In genomic region chr5:425714-426113, GRCh38 we compare ENCODE assay signal across 9 cellular contexts. TPM values are rescaled to one million over a fixed set of nuclear protein-coding genes. Genes with fewer than 3 reads are reported as not detected.
A peak's percentile ranks its signal among the peaks of the same experiment; 100 is the strongest.
DNase-seq lines count a peak whose midpoint lies in the region; ATAC-seq and TF ChIP-seq lines count a peak whose summit lies in the region.
"Had no signal": no experiment of that assay in that cellular context is flagged by ENCODE, and none has a peak within 500 bp of the region (broad histone marks: within the 10 kb centered on the region; RNA-seq: fewer than 3 reads in every experiment).

No MANE protein-coding gene starts in this region.

- CTCF ChIA-PET in activated CD4-positive, alpha-beta memory T cell treated with anti-CD3 and anti-CD28 coated beads, Interleukin-2, amount 10 ng/mL, durations not matched to agents 7 days and 5 days (lab: Charles Lee): interaction anchor here (0.7 to 2.5 kb wide), 8 partner anchors 13 to 238 kb away, joined by 3 to 22 read pairs (median 4); no protein-coding TSS in a partner anchor

- no peak overlapping the region for H4K5ac ChIP-seq in mesendoderm (ENCODE audit: low read length)

- DNase-seq in NCI-H748 (lab: John Stamatoyannopoulos, UW; ENCODE audit: unreplicated experiment) (peak; percentile 65), NCI-H748 treated with DMSO at 0.1 percent for 48 hours (lab: John Stamatoyannopoulos, UW) (no peak), medulla oblongata (ENCODE audit: extremely low spot score) (peak; percentile 26), mesendoderm (no peak), EL (no peak)
- peak; percentile 46 for DNase-seq in activated CD4-positive, alpha-beta memory T cell treated with anti-CD3 and anti-CD28 coated beads, Interleukin-2, amount 10 ng/mL, durations not matched to agents 7 days and 5 days
- no peak for DNase-seq in stimulated activated naive B cell treated with anti-CD40 and anti-IgM and Interleukin-4, amounts not matched to agents 10 μg/mL and 1 μg/mL and 100 μg/mL, for 72 hours

- H3K36me3 ChIP-seq in Loucy (ENCODE audit: insufficient read depth, low read length): no peaks in the 10 kb centered on the region
- H3K36me3 ChIP-seq in mesendoderm (ENCODE audit: control insufficient read depth, insufficient read depth, low read length): no peaks in the 10 kb centered on the region

- peaks cover 23% of the 10 kb centered on the region for H3K4me1 Mint-ChIP-seq in activated CD4-positive, alpha-beta memory T cell treated with anti-CD3 and anti-CD28 coated beads, Interleukin-2, amount 10 ng/mL, durations not matched to agents 7 days and 5 days
- H3K4me1 Mint-ChIP-seq in stimulated activated naive B cell treated with anti-CD40 and anti-IgM and Interleukin-4, amounts not matched to agents 10 μg/mL and 1 μg/mL and 100 μg/mL, for 72 hours: peaks cover 41 to 56% of the 10 kb centered on the region in 2 donors

- H3K4ac ChIP-seq in mesendoderm (ENCODE audit: low read depth, low read length): no peak overlapping the region

- H2BK120ac ChIP-seq in mesendoderm (ENCODE audit: low read depth, low read length): no peak overlapping the region

- no CpG with 5 or more reads among the region's 5 CpGs for WGBS in mesendoderm (ENCODE audit: extremely low coverage, insufficient coverage, low lambda C conversion rate)

- H3K9me3 ChIP-seq in Loucy (ENCODE audit: insufficient read depth, low read depth, low read length): no peaks in the 10 kb centered on the region

- no peaks in the 10 kb centered on the region for H3K79me1 ChIP-seq in mesendoderm (ENCODE audit: low read length)

- peaks cover 12% of the 10 kb centered on the region for H3K36me3 Mint-ChIP-seq in activated CD4-positive, alpha-beta memory T cell treated with anti-CD3 and anti-CD28 coated beads, Interleukin-2, amount 10 ng/mL, durations not matched to agents 7 days and 5 days (ENCODE audit: low read depth)
- peaks cover 71 to 90% of the 10 kb centered on the region in 2 donors for H3K36me3 Mint-ChIP-seq in stimulated activated naive B cell treated with anti-CD40 and anti-IgM and Interleukin-4, amounts not matched to agents 10 μg/mL and 1 μg/mL and 100 μg/mL, for 72 hours

- no peak overlapping the region for H3K23ac ChIP-seq in mesendoderm (ENCODE audit: low read length)

- POLR2A ChIA-PET in activated CD4-positive, alpha-beta memory T cell treated with anti-CD3 and anti-CD28 coated beads, Interleukin-2, amount 10 ng/mL, durations not matched to agents 7 days and 5 days (lab: Charles Lee): interaction anchor here (1.2 kb wide), 2 partner anchors 24 to 154 kb away, joined by 3 to 4 read pairs; partner anchors contain the start of gene PDCD6

- H3K27ac Mint-ChIP-seq in activated CD4-positive, alpha-beta memory T cell treated with anti-CD3 and anti-CD28 coated beads, Interleukin-2, amount 10 ng/mL, durations not matched to agents 7 days and 5 days: no peak overlapping the region
- no peak overlapping the region for H3K27ac Mint-ChIP-seq in stimulated activated naive B cell treated with anti-CD40 and anti-IgM and Interleukin-4, amounts not matched to agents 10 μg/mL and 1 μg/mL and 100 μg/mL, for 72 hours
- H3K27ac Mint-ChIP-seq: B cell had no signal

- H3K9me3 Mint-ChIP-seq in activated CD4-positive, alpha-beta memory T cell treated with anti-CD3 and anti-CD28 coated beads, Interleukin-2, amount 10 ng/mL, durations not matched to agents 7 days and 5 days: no peaks in the 10 kb centered on the region
- peaks cover 7 to 11% of the 10 kb centered on the region in 2 donors for H3K9me3 Mint-ChIP-seq in stimulated activated naive B cell treated with anti-CD40 and anti-IgM and Interleukin-4, amounts not matched to agents 10 μg/mL and 1 μg/mL and 100 μg/mL, for 72 hours

- H3K4me2 ChIP-seq in Loucy (ENCODE audit: low read depth, low read length, poor library complexity, severe bottlenecking): no peak overlapping the region
- no peak overlapping the region for H3K4me2 ChIP-seq in mesendoderm (ENCODE audit: low read length)

- H3F3A ChIP-seq in Loucy (ENCODE audit: low read depth): no peaks in the 10 kb centered on the region

- H3K27me3 Mint-ChIP-seq in activated CD4-positive, alpha-beta memory T cell treated with anti-CD3 and anti-CD28 coated beads, Interleukin-2, amount 10 ng/mL, durations not matched to agents 7 days and 5 days: no peaks in the 10 kb centered on the region
- H3K27me3 Mint-ChIP-seq in stimulated activated naive B cell treated with anti-CD40 and anti-IgM and Interleukin-4, amounts not matched to agents 10 μg/mL and 1 μg/mL and 100 μg/mL, for 72 hours: peaks cover 12 to 19% of the 10 kb centered on the region in 2 donors

- H3K9ac ChIP-seq in Loucy (ENCODE audit: low read depth, low read length, poor library complexity, severe bottlenecking): peak overlapping the region; percentile 67
- no peak overlapping the region for H3K9ac ChIP-seq in mesendoderm (ENCODE audit: low read length)

- H2BK15ac ChIP-seq in mesendoderm (replicated peaks; ENCODE audit: low read depth): no peak overlapping the region

- H3K27ac ChIP-seq in mesendoderm (ENCODE audit: low read depth, low read length): no peak overlapping the region

- H3K4me3 ChIP-seq in Loucy (ENCODE audit: low read length, poor library complexity, severe bottlenecking) (no peak overlapping the region), mesendoderm (ENCODE audit: low read length) (no peak overlapping the region)

- no peaks in the 10 kb centered on the region for H4K20me1 ChIP-seq in Loucy (ENCODE audit: insufficient read depth, low read length, poor library complexity, severe bottlenecking)

- peak; percentile 75 for TF ChIP-seq CTCF in Loucy (conservative IDR thresholded peaks at IDR 0.05; ENCODE audit: low read length)

- no peak overlapping the region for H2BK5ac ChIP-seq in mesendoderm (ENCODE audit: low read length)

- H3K4me3 Mint-ChIP-seq in activated CD4-positive, alpha-beta memory T cell treated with anti-CD3 and anti-CD28 coated beads, Interleukin-2, amount 10 ng/mL, durations not matched to agents 7 days and 5 days: no peak overlapping the region
- no peak overlapping the region for H3K4me3 Mint-ChIP-seq in stimulated activated naive B cell treated with anti-CD40 and anti-IgM and Interleukin-4, amounts not matched to agents 10 μg/mL and 1 μg/mL and 100 μg/mL, for 72 hours
- H3K4me3 Mint-ChIP-seq: B cell had no signal

- H3K4me1 ChIP-seq in Loucy (ENCODE audit: insufficient read depth, low read length, poor library complexity, severe bottlenecking): peaks cover 25% of the 10 kb centered on the region
- H3K4me1 ChIP-seq in mesendoderm (ENCODE audit: control insufficient read depth, low read depth, low read length): no peaks in the 10 kb centered on the region

- H4K8ac ChIP-seq in mesendoderm (ENCODE audit: low read depth, low read length): no peak overlapping the region

- no peak overlapping the region for H3K18ac ChIP-seq in mesendoderm (ENCODE audit: low read length)

- H3K56ac ChIP-seq in mesendoderm (ENCODE audit: low read length): no peak overlapping the region

- ATAC-seq in stimulated activated naive B cell treated with anti-CD40 and anti-IgM and Interleukin-4, amounts not matched to agents 10 μg/mL and 1 μg/mL and 100 μg/mL, for 72 hours (replicated peaks): no peak

- H2AFZ ChIP-seq in Loucy (ENCODE audit: low read length): no peak overlapping the region

- H3K27me3 ChIP-seq in Loucy (ENCODE audit: insufficient read depth, low read length, poor library complexity, severe bottlenecking) (no peaks in the 10 kb centered on the region), mesendoderm (ENCODE audit: insufficient read depth, low read length, poor library complexity) (no peaks in the 10 kb centered on the region)

- H3K79me2 ChIP-seq in Loucy (ENCODE audit: insufficient read depth, low read length): no peaks in the 10 kb centered on the region
- no peaks in the 10 kb centered on the region for H3K79me2 ChIP-seq in mesendoderm (ENCODE audit: control insufficient read depth, insufficient read depth, low read length)

- H3K9me2 ChIP-seq in Loucy (replicated peaks; ENCODE audit: low read depth, low read length): no peaks in the 10 kb centered on the region

- H2AK5ac ChIP-seq in mesendoderm (ENCODE audit: low read length): no peak overlapping the region

RNA-seq across cellular contexts. Expression of gene EXOC3, which starts 17.3 kb away (rescaled TPM):
- 10 to 100 TPM; 67.7 to 68.8 TPM for total RNA-seq in activated CD4-positive, alpha-beta memory T cell treated with anti-CD3 and anti-CD28 coated beads, Interleukin-2, amount 10 ng/mL, durations not matched to agents 7 days and 5 days
- 16.9 TPM for polyA plus RNA-seq in mesendoderm (2013, experiment 1 of 2)
- 16.9 TPM for polyA plus RNA-seq in mesendoderm (2013, experiment 2 of 2)

Comparison
In these comparisons a context has a peak if more than half of its experiments do, and no peak if none do; other contexts are left out.
1. DNase-seq: peak in NCI-H748 (single experiment), activated CD4-positive, alpha-beta memory T cell treated with anti-CD3 and anti-CD28 coated beads, Interleukin-2, amount 10 ng/mL, durations not matched to agents 7 days and 5 days (single experiment) and medulla oblongata (single experiment); none in NCI-H748 treated with DMSO at 0.1 percent for 48 hours (single experiment), mesendoderm (single experiment), stimulated activated naive B cell treated with anti-CD40 and anti-IgM and Interleukin-4, amounts not matched to agents 10 μg/mL and 1 μg/mL and 100 μg/mL, for 72 hours (single experiment) and EL (single experiment).